ENCODE assay signal across 1 cellular context in genomic region chr2:186485871-186486650, GRCh38.
TF ChIP-seq lines count a peak whose summit lies in the region.

ZC3H15 (plus strand) TSS chr2:186486260; CDS start chr2:186486383, 123 bp downstream.

TF ChIP-seq in HepG2, 621 proteins besides CTCF, POLR2A, EP300 and RAD21 (continued from another document and continues in another):
- TF ChIP-seq CSRNP1 (CRISPR knock-in tag; IDR thresholded peaks at IDR 0.05) (peak; percentile 97), ZNF160 (CRISPR knock-in tag; IDR thresholded peaks at IDR 0.05) (peak; percentile 91; the same call in 1 of the 2 replicates), ZBTB42 (CRISPR knock-in tag; IDR thresholded peaks at IDR 0.05) (no peak; the same call in 1 of the 2 replicates), ZNF232 (CRISPR knock-in tag; IDR thresholded peaks at IDR 0.05; ENCODE audit: borderline replicate concordance) (peak; percentile 91; the same call in 1 of the 2 replicates), WIZ (CRISPR knock-in tag; IDR thresholded peaks at IDR 0.05) (peak; percentile 51), ZBTB7B (CRISPR knock-in tag; IDR thresholded peaks at IDR 0.05) (peak; percentile 93), CENPBD1 (CRISPR knock-in tag; IDR thresholded peaks at IDR 0.05; ENCODE audit: borderline replicate concordance, low read depth) (no peak), ASH2L (IDR thresholded peaks at IDR 0.05; ENCODE audit: insufficient read length, low read depth, low read length) (peak; percentile 99), ETV5 (CRISPR knock-in tag; IDR thresholded peaks at IDR 0.05; ENCODE audit: borderline replicate concordance) (peak; percentile 90), THRA (CRISPR knock-in tag; IDR thresholded peaks at IDR 0.05; ENCODE audit: borderline replicate concordance) (peak; percentile 74), CREBL2 (CRISPR knock-in tag; IDR thresholded peaks at IDR 0.05; ENCODE audit: borderline replicate concordance) (peak; percentile 89; the same call in 1 of the 2 replicates), KAT8 (CRISPR knock-in tag; IDR thresholded peaks at IDR 0.05) (peak; percentile 98), ZNF281 (CRISPR knock-in tag; IDR thresholded peaks at IDR 0.05; ENCODE audit: borderline replicate concordance) (peak; percentile 89), ZSCAN31 (CRISPR knock-in tag; IDR thresholded peaks at IDR 0.05; ENCODE audit: low read depth) (peak; percentile 53; the same call in 1 of the 2 replicates), ZNF275 (CRISPR knock-in tag; IDR thresholded peaks at IDR 0.05; ENCODE audit: borderline replicate concordance) (peak; percentile 94; the same call in 1 of the 2 replicates), ZNF615 (CRISPR knock-in tag; IDR thresholded peaks at IDR 0.05; ENCODE audit: borderline replicate concordance) (peak; percentile 62; the same call in 1 of the 2 replicates), ZNF790 (CRISPR knock-in tag; IDR thresholded peaks at IDR 0.05; ENCODE audit: borderline replicate concordance) (peak; percentile 96), YEATS4 (CRISPR knock-in tag; IDR thresholded peaks at IDR 0.05; ENCODE audit: borderline replicate concordance) (peak; percentile 100), ZNF841 (CRISPR knock-in tag; IDR thresholded peaks at IDR 0.05; ENCODE audit: borderline replicate concordance) (no peak), ZNF768 (CRISPR knock-in tag; IDR thresholded peaks at IDR 0.05) (peak; percentile 75), SMAD9 (CRISPR knock-in tag; IDR thresholded peaks at IDR 0.05) (peak; percentile 96), ZNF382 (CRISPR knock-in tag; IDR thresholded peaks at IDR 0.05; ENCODE audit: borderline replicate concordance) (no peak), MLX (CRISPR knock-in tag; IDR thresholded peaks at IDR 0.05) (no peak), ZFP1 (CRISPR knock-in tag; IDR thresholded peaks at IDR 0.05) (peak; percentile 62), ZSCAN21 (CRISPR knock-in tag; IDR thresholded peaks at IDR 0.05; ENCODE audit: borderline replicate concordance) (peak; percentile 84), MED1 (CRISPR knock-in tag; IDR thresholded peaks at IDR 0.05) (peak; percentile 72; the same call in 1 of the 2 replicates), ZNF30 (CRISPR knock-in tag; IDR thresholded peaks at IDR 0.05) (no peak; the same call in 1 of the 2 replicates), GMEB2 (CRISPR knock-in tag; IDR thresholded peaks at IDR 0.05; ENCODE audit: low read depth) (peak; percentile 88), GLI4 (CRISPR knock-in tag; IDR thresholded peaks at IDR 0.05; ENCODE audit: borderline replicate concordance) (peak; percentile 98; the same call in 1 of the 2 replicates), SRY (CRISPR knock-in tag; IDR thresholded peaks at IDR 0.05) (peak; percentile 68; the same call in 1 of the 2 replicates), MTERF4 (CRISPR knock-in tag; IDR thresholded peaks at IDR 0.05) (peak; percentile 73; the same call in 1 of the 2 replicates), SMAD1 (CRISPR knock-in tag; IDR thresholded peaks at IDR 0.05; ENCODE audit: borderline replicate concordance, low read depth) (peak; percentile 93; the same call in 1 of the 2 replicates), HMGXB4 (CRISPR knock-in tag; IDR thresholded peaks at IDR 0.05; ENCODE audit: borderline replicate concordance in 1 of 2, low read depth in 1 of 2) (peak; percentile 90 to 95), ELF1 (CRISPR knock-in tag; IDR thresholded peaks at IDR 0.05) (peak; percentile 99), SIX1 (CRISPR knock-in tag; IDR thresholded peaks at IDR 0.05; ENCODE audit: borderline replicate concordance) (peak; percentile 77; the same call in 1 of the 2 replicates), CREB1 (IDR thresholded peaks at IDR 0.05) (peak; percentile 94), CREB1 (CRISPR knock-in tag; IDR thresholded peaks at IDR 0.05) (peak; percentile 92), ZNF3 (CRISPR knock-in tag; IDR thresholded peaks at IDR 0.05) (no peak), ZBTB7A (CRISPR knock-in tag; IDR thresholded peaks at IDR 0.05) (peak; percentile 76), AHR (CRISPR knock-in tag; IDR thresholded peaks at IDR 0.05) (peak; percentile 82; the same call in 1 of the 2 replicates), FOXO1 (CRISPR knock-in tag; IDR thresholded peaks at IDR 0.05) (peak; percentile 73), GPN1 (CRISPR knock-in tag; IDR thresholded peaks at IDR 0.05; ENCODE audit: borderline replicate concordance) (0 out of 2 replicates have a peak, but pooled peaks have one; percentile 59), SIX4 (CRISPR knock-in tag; IDR thresholded peaks at IDR 0.05) (no peak; the same call in 1 of the 2 replicates), ZUFSP (CRISPR knock-in tag; IDR thresholded peaks at IDR 0.05; ENCODE audit: borderline replicate concordance) (no peak), MIXL1 (CRISPR knock-in tag; IDR thresholded peaks at IDR 0.05) (peak; percentile 62), ONECUT2 (CRISPR knock-in tag; IDR thresholded peaks at IDR 0.05) (peak; percentile 61), TEAD2 (CRISPR knock-in tag; IDR thresholded peaks at IDR 0.05) (peak; percentile 82; the same call in 1 of the 2 replicates), KDM5B (CRISPR knock-in tag; IDR thresholded peaks at IDR 0.05; ENCODE audit: borderline replicate concordance) (peak; percentile 99; the same call in 1 of the 2 replicates), KMT2A (CRISPR knock-in tag; IDR thresholded peaks at IDR 0.05) (peak; percentile 99), SAFB2 (CRISPR knock-in tag; IDR thresholded peaks at IDR 0.05; ENCODE audit: borderline replicate concordance, low read depth) (peak; percentile 91), HOXA7 (CRISPR knock-in tag; IDR thresholded peaks at IDR 0.05) (no peak)
